ENCODE assay signal across 19 cellular contexts in the genomic region with DNA sequence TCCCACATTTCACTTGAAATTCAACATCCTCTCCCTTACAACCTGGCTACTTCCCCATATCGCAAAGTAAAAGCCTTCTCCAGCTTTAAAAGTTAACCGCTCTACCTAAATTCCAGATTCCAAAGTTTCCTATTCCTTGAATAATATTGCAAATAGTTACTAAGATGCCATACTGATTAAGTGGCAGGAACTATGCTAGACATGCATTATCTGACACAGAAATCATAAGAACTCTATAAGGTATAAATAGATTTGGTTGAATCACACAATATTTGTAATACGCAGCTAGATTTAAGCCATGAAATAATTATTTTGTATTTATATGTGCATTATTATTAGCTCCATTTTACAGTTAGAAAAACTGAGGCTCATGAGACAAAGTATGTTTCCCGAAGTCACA.
A peak's percentile ranks its signal among the peaks of the same experiment; 100 is the strongest.
DNase-seq lines count a peak whose midpoint lies in the region; ATAC-seq, FAIRE-seq and TF ChIP-seq lines count a peak whose summit lies in the region.
"Had no signal": no experiment of that assay in that cellular context is flagged by ENCODE, and none has a peak within 500 bp of the region (broad histone marks: within the 10 kb centered on the region; RNA-seq: fewer than 3 reads in every experiment).

No MANE protein-coding gene starts in this region.

- no peak for FAIRE-seq in urothelium cell line (lab: Jason Lieb, UNC)
- FAIRE-seq: islet of Langerhans, small intestine had no signal

- H3K27ac ChIP-seq in left ventricle myocardium inferior (replicated peaks), result peak overlapping the region; percentile 74
- H3K27ac ChIP-seq: BLaER1 treated with 17β-estradiol and CSF1 and Interleukin-3, amounts not matched to agents 10 nM and 100 nM; cardiac muscle cell; neutrophil had no signal

- H3K4me1 ChIP-seq in left ventricle myocardium inferior, result peaks cover 84% of the 10 kb centered on the region

- H3K4me1 Mint-ChIP-seq in chondrocyte (ENCODE audit: low read depth) (peaks cover 60% of the 10 kb centered on the region), nephron (peaks cover 58% of the 10 kb centered on the region)

- H3K27me3 Mint-ChIP-seq in chondrocyte (ENCODE audit: low read depth) (no peaks in the 10 kb centered on the region), nephron (ENCODE audit: low read depth) (no peaks in the 10 kb centered on the region)

- no peaks in the 10 kb centered on the region for H3K27me3 ChIP-seq in left ventricle myocardium inferior (ENCODE audit: low read depth)
- H3K27me3 ChIP-seq: BLaER1 treated with 17β-estradiol and CSF1 and Interleukin-3, amounts not matched to agents 10 nM and 100 nM; cardiac muscle cell; neutrophil; Peyer's patch; tibial nerve had no signal

- H3K9me3 Mint-ChIP-seq in chondrocyte (ENCODE audit: low read depth), result no peaks in the 10 kb centered on the region
- H3K9me3 Mint-ChIP-seq in nephron, result no peaks in the 10 kb centered on the region

- peak overlapping the region; percentile 90 for H3K27ac Mint-ChIP-seq in chondrocyte (ENCODE audit: unreplicated experiment)
- peak overlapping the region; percentile 18 to 66 (median 34) for H3K27ac Mint-ChIP-seq in nephron

- ATAC-seq in left ventricle myocardium superior, result no peak
- ATAC-seq in GM18867 (IDR thresholded peaks at IDR 0.05; ENCODE audit: unreplicated experiment), result no peak
- ATAC-seq in GM21529 (IDR thresholded peaks at IDR 0.05; ENCODE audit: unreplicated experiment), result no peak

- H3K36me3 ChIP-seq in left ventricle myocardium inferior, result no peaks in the 10 kb centered on the region
- H3K36me3 ChIP-seq: BLaER1 treated with 17β-estradiol and CSF1 and Interleukin-3, amounts not matched to agents 10 nM and 100 nM; cardiac muscle cell; neutrophil; Peyer's patch; tibial nerve had no signal

- H3K4me3 ChIP-seq in left ventricle myocardium inferior, result no peak overlapping the region
- H3K4me3 ChIP-seq: BLaER1 treated with 17β-estradiol and CSF1 and Interleukin-3, amounts not matched to agents 10 nM and 100 nM; cardiac muscle cell; Peyer's patch; tibial nerve had no signal

- TF ChIP-seq CTCF in left ventricle myocardium inferior (IDR thresholded peaks at IDR 0.05; ENCODE audit: borderline replicate concordance), result no peak
- TF ChIP-seq CTCF in chondrocyte (IDR thresholded peaks at IDR 0.05), result no peak
- no peak for TF ChIP-seq CTCF in nephron (IDR thresholded peaks at IDR 0.05; ENCODE audit: unreplicated experiment in 3 of 3)

- no peaks in the 10 kb centered on the region for H3K9me3 ChIP-seq in left ventricle myocardium inferior (replicated peaks)
- H3K9me3 ChIP-seq: BLaER1 treated with 17β-estradiol and CSF1 and Interleukin-3, amounts not matched to agents 10 nM and 100 nM; neutrophil; Peyer's patch; tibial nerve had no signal

- no peak for DNase-seq in left ventricle myocardium inferior
- no peak for DNase-seq in left ventricle myocardium superior
- DNase-seq in chondrocyte (ENCODE audit: low spot score), result no peak
- DNase-seq in urothelium cell line (ENCODE audit: low spot score), result no peak
- DNase-seq in RKO (ENCODE audit: low spot score), result no peak
- DNase-seq: activated naive CD4-positive, alpha-beta T cell treated with anti-CD3 and anti-CD28 coated beads, Interleukin-2, amount 50 U/mL, for 16 hours; NCI-H1417 treated with DMSO at 0.1 percent for 48 hours; NCI-H82; Peyer's patch; T-helper 1 cell had no signal

- H3K4me3 Mint-ChIP-seq in chondrocyte (ENCODE audit: unreplicated experiment) (no peak overlapping the region), nephron (no peak overlapping the region)

- H3K36me3 Mint-ChIP-seq in chondrocyte (ENCODE audit: low read depth), result peaks cover 2% of the 10 kb centered on the region
- H3K36me3 Mint-ChIP-seq in nephron (ENCODE audit: low read depth), result peaks cover 21% of the 10 kb centered on the region

- intact Hi-C loops in left ventricle myocardium inferior (cut with micrococcal nuclease) (no loop called here), left ventricle myocardium superior (cut with micrococcal nuclease) (no loop called here)
